11 cellular contexts compared by ENCODE assay signal in genomic region chr1:50110084-50110615, GRCh38. TPM values are rescaled to one million over a fixed set of nuclear protein-coding genes. Genes with fewer than 3 reads are reported as not detected.
DNase-seq lines count a peak whose midpoint lies in the region; ATAC-seq and TF ChIP-seq lines count a peak whose summit lies in the region.
"Had no signal": no experiment of that assay in that cellular context is flagged by ENCODE, and none has a peak within 500 bp of the region (broad histone marks: within the 10 kb centered on the region; RNA-seq: fewer than 3 reads in every experiment).

No MANE protein-coding gene starts in this region.

- H3K27me3 Mint-ChIP-seq in immature natural killer cell (ENCODE audit: low read depth in 3 of 3), result peaks cover 6 to 14% (median 13%) of the 10 kb centered on the region in 3 donors

- peak overlapping the region; percentile 56 for H3K4me2 ChIP-seq in OCI-LY3 (ENCODE audit: low read length)

- H3K79me2 ChIP-seq in OCI-LY3 (ENCODE audit: low read length), result no peaks in the 10 kb centered on the region

- no peak overlapping the region for H3K27ac Mint-ChIP-seq in immature natural killer cell
- H3K27ac Mint-ChIP-seq: memory B cell had no signal

- peaks cover 9 to 22% of the 10 kb centered on the region in 2 donors for H3K4me1 Mint-ChIP-seq in immature natural killer cell

- intact Hi-C loops in lower lobe of right lung (cut with DNase I), result no loop called here

- H3K27ac ChIP-seq in OCI-LY3 (ENCODE audit: low read length) (no peak overlapping the region), lower lobe of right lung (no peak overlapping the region)
- H3K27ac ChIP-seq: HL-60, sigmoid colon had no signal

- no peaks in the 10 kb centered on the region for H4K20me1 ChIP-seq in OCI-LY3 (ENCODE audit: insufficient read depth, low read length)

- ATAC-seq in GM18868 (IDR thresholded peaks at IDR 0.05; ENCODE audit: unreplicated experiment), result peak; percentile 27
- no peak for ATAC-seq in GM21786 (IDR thresholded peaks at IDR 0.05; ENCODE audit: unreplicated experiment)
- no peak for ATAC-seq in lower lobe of right lung

- H3K4me3 ChIP-seq in OCI-LY3 (ENCODE audit: low read length), result peak overlapping the region; percentile 42
- no peak overlapping the region for H3K4me3 ChIP-seq in lower lobe of right lung

- H3K4me3 Mint-ChIP-seq in immature natural killer cell, result peak overlapping the region; percentile 26 to 62 (median 44)

- no peak for TF ChIP-seq CTCF in OCI-LY3 (IDR thresholded peaks at IDR 0.05; ENCODE audit: low read depth, low read length)
- TF ChIP-seq CTCF in lower lobe of right lung (IDR thresholded peaks at IDR 0.05), result no peak

- H3K36me3 Mint-ChIP-seq in immature natural killer cell, result no peaks in the 10 kb centered on the region
- H3K36me3 Mint-ChIP-seq: memory B cell had no signal

- H3K36me3 ChIP-seq in OCI-LY3 (replicated peaks; ENCODE audit: low read depth, low read length) (no peaks in the 10 kb centered on the region), lower lobe of right lung (no peaks in the 10 kb centered on the region)
- H3K36me3 ChIP-seq: sigmoid colon had no signal

- peaks cover 0 to 26% (median under 1%) of the 10 kb centered on the region in 6 donors for H3K9me3 Mint-ChIP-seq in immature natural killer cell
- H3K9me3 Mint-ChIP-seq: memory B cell had no signal

- H3K9me3 ChIP-seq in OCI-LY3 (ENCODE audit: insufficient read depth, low read length) (no peaks in the 10 kb centered on the region), lower lobe of right lung (no peaks in the 10 kb centered on the region)
- H3K9me3 ChIP-seq: sigmoid colon had no signal

- no peak overlapping the region for H2AFZ ChIP-seq in OCI-LY3 (ENCODE audit: low read depth, low read length)

- peaks cover 20% of the 10 kb centered on the region for H3K27me3 ChIP-seq in OCI-LY3 (ENCODE audit: low read depth, low read length)
- H3K27me3 ChIP-seq in lower lobe of right lung (ENCODE audit: low read depth), result peaks cover 21% of the 10 kb centered on the region

- H3K9ac ChIP-seq in OCI-LY3 (ENCODE audit: low read length), result no peak overlapping the region

- peaks cover 12% of the 10 kb centered on the region for H3K4me1 ChIP-seq in OCI-LY3 (ENCODE audit: low read length)
- H3K4me1 ChIP-seq in lower lobe of right lung, result no peaks in the 10 kb centered on the region

- DNase-seq in CD1c-positive myeloid dendritic cell (ENCODE audit: extremely low spot score), result peak; percentile 75
- DNase-seq in immature natural killer cell, result no peak
- DNase-seq in dermis blood vessel endothelial cell, result no peak
- no peak for DNase-seq in GF-D8 (lab: John Stamatoyannopoulos, UW)
- no peak for DNase-seq in lower lobe of right lung
- DNase-seq: sigmoid colon had no signal

RNA-seq across cellular contexts. Expression of gene ELAVL4, which starts 1.4 kb away (rescaled TPM):
- polyA plus RNA-seq in immature natural killer cell, result not detected
- total RNA-seq in dermis blood vessel endothelial cell, result not detected in 2 replicates
- total RNA-seq in lower lobe of right lung, result not detected
